Comparison of ENCODE assay signal across 1 cellular context in the genomic region with DNA sequence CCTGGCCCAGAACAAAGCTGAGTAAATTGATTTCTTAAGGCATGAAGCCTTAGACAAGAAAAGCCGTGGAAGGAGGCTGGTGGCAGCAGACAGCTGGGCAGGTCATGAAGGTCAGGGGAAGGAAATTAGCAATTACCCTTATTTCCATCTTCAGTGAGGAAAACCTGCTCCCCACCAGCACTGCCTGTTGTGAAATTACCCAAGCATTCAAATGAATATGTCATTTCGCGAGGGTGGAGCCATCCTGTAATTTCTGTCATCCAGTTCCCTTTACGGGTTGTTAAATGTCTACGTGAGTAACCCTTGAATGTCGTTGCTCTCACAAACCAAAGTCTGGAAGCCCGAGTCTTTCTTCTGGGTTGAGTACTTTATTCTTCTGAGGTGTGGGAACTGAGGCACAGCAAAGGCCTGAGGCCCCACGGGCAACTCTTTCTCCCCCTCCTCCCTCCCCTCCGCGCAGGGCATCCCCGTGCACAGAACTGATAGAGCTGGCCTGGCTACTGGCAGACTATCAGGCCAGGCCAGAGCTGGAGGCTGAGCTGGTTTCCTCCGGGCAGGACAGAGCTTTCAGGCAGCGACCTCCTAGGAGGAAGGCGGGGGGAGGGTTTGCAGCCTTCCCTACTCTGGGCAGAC.
TF ChIP-seq lines count a peak whose summit lies in the region.

No MANE protein-coding gene starts in this region.

TF ChIP-seq in K562, 482 proteins besides CTCF, POLR2A, EP300 and RAD21 (continued from another document and continues in another):
- TF ChIP-seq, protein P1, sequence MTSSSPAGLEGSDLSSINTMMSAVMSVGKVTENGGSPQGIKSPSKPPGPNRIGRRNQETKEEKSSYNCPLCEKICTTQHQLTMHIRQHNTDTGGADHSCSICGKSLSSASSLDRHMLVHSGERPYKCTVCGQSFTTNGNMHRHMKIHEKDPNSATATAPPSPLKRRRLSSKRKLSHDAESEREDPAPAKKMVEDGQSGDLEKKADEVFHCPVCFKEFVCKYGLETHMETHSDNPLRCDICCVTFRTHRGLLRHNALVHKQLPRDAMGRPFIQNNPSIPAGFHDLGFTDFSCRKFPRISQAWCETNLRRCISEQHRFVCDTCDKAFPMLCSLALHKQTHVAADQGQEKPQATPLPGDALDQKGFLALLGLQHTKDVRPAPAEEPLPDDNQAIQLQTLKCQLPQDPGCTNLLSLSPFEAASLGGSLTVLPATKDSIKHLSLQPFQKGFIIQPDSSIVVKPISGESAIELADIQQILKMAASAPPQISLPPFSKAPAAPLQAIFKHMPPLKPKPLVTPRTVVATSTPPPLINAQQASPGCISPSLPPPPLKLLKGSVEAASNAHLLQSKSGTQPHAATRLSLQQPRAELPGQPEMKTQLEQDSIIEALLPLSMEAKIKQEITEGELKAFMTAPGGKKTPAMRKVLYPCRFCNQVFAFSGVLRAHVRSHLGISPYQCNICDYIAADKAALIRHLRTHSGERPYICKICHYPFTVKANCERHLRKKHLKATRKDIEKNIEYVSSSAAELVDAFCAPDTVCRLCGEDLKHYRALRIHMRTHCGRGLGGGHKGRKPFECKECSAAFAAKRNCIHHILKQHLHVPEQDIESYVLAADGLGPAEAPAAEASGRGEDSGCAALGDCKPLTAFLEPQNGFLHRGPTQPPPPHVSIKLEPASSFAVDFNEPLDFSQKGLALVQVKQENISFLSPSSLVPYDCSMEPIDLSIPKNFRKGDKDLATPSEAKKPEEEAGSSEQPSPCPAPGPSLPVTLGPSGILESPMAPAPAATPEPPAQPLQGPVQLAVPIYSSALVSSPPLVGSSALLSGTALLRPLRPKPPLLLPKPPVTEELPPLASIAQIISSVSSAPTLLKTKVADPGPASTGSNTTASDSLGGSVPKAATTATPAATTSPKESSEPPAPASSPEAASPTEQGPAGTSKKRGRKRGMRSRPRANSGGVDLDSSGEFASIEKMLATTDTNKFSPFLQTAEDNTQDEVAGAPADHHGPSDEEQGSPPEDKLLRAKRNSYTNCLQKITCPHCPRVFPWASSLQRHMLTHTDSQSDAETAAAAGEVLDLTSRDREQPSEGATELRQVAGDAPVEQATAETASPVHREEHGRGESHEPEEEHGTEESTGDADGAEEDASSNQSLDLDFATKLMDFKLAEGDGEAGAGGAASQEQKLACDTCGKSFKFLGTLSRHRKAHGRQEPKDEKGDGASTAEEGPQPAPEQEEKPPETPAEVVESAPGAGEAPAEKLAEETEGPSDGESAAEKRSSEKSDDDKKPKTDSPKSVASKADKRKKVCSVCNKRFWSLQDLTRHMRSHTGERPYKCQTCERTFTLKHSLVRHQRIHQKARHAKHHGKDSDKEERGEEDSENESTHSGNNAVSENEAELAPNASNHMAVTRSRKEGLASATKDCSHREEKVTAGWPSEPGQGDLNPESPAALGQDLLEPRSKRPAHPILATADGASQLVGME (CRISPR knock-in tag; IDR thresholded peaks at IDR 0.05) = no peak
- TF ChIP-seq ZNF121 (CRISPR knock-in tag; conservative IDR thresholded peaks at IDR 0.05) (no peak), DPF2 (IDR thresholded peaks at IDR 0.05) (peak; percentile 46; the same call in 1 of the 2 replicates), CEBPB (tag; IDR thresholded peaks at IDR 0.05) (peak; percentile 59), BCL6 (CRISPR knock-in tag; IDR thresholded peaks at IDR 0.05) (no peak), SIN3A (IDR thresholded peaks at IDR 0.05; ENCODE audit: borderline replicate concordance in 2 of 2, control insufficient read depth in 1 of 2, low read depth in 2 of 2, low read length in 2 of 2) (no peak), CBFA2T3 (IDR thresholded peaks at IDR 0.05) (peak; percentile 81), ZNF263 (CRISPR knock-in tag; IDR thresholded peaks at IDR 0.05; ENCODE audit: borderline replicate concordance) (no peak), SMAD4 (CRISPR knock-in tag; conservative IDR thresholded peaks at IDR 0.05) (0 out of 2 replicates have a peak, but pooled peaks have one; percentile 15), CREBBP (IDR thresholded peaks at IDR 0.05; ENCODE audit: low read depth, low read length) (no peak), NFIC (IDR thresholded peaks at IDR 0.05) (peak; percentile 47; the same call in 1 of the 2 replicates), HNRNPLL (IDR thresholded peaks at IDR 0.05; ENCODE audit: low read depth, low read length, poor library complexity, severe bottlenecking) (no peak), ETV1 (tag; conservative IDR thresholded peaks at IDR 0.05; ENCODE audit: low read depth) (no peak), RCOR1 (IDR thresholded peaks at IDR 0.05; ENCODE audit: borderline replicate concordance in 1 of 2, low read depth in 2 of 2, low read length in 2 of 2) (0 out of 4 replicates have a peak, but pooled peaks of 1 of the 2 experiments have one; percentile 9), GABPB1 (CRISPR knock-in tag; IDR thresholded peaks at IDR 0.05) (no peak), GTF2F1 (IDR thresholded peaks at IDR 0.05; ENCODE audit: low read depth, low read length) (no peak), ZNF830 (CRISPR knock-in tag; IDR thresholded peaks at IDR 0.05) (no peak), MED1 (CRISPR knock-in tag; IDR thresholded peaks at IDR 0.05; ENCODE audit: borderline replicate concordance) (no peak), PML (IDR thresholded peaks at IDR 0.05; ENCODE audit: low read length) (no peak), XRCC5 (IDR thresholded peaks at IDR 0.05; ENCODE audit: low read depth, low read length) (no peak), NCOR1 (IDR thresholded peaks at IDR 0.05) (peak; percentile 62)
- TF ChIP-seq, protein P2, sequence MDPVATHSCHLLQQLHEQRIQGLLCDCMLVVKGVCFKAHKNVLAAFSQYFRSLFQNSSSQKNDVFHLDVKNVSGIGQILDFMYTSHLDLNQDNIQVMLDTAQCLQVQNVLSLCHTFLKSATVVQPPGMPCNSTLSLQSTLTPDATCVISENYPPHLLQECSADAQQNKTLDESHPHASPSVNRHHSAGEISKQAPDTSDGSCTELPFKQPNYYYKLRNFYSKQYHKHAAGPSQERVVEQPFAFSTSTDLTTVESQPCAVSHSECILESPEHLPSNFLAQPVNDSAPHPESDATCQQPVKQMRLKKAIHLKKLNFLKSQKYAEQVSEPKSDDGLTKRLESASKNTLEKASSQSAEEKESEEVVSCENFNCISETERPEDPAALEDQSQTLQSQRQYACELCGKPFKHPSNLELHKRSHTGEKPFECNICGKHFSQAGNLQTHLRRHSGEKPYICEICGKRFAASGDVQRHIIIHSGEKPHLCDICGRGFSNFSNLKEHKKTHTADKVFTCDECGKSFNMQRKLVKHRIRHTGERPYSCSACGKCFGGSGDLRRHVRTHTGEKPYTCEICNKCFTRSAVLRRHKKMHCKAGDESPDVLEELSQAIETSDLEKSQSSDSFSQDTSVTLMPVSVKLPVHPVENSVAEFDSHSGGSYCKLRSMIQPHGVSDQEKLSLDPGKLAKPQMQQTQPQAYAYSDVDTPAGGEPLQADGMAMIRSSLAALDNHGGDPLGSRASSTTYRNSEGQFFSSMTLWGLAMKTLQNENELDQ (CRISPR knock-in tag; IDR thresholded peaks at IDR 0.05; ENCODE audit: borderline replicate concordance) = no peak
- TF ChIP-seq, protein P3, sequence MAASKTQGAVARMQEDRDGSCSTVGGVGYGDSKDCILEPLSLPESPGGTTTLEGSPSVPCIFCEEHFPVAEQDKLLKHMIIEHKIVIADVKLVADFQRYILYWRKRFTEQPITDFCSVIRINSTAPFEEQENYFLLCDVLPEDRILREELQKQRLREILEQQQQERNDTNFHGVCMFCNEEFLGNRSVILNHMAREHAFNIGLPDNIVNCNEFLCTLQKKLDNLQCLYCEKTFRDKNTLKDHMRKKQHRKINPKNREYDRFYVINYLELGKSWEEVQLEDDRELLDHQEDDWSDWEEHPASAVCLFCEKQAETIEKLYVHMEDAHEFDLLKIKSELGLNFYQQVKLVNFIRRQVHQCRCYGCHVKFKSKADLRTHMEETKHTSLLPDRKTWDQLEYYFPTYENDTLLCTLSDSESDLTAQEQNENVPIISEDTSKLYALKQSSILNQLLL (CRISPR knock-in tag; IDR thresholded peaks at IDR 0.05; ENCODE audit: borderline replicate concordance) = no peak
- TF ChIP-seq, protein P4, sequence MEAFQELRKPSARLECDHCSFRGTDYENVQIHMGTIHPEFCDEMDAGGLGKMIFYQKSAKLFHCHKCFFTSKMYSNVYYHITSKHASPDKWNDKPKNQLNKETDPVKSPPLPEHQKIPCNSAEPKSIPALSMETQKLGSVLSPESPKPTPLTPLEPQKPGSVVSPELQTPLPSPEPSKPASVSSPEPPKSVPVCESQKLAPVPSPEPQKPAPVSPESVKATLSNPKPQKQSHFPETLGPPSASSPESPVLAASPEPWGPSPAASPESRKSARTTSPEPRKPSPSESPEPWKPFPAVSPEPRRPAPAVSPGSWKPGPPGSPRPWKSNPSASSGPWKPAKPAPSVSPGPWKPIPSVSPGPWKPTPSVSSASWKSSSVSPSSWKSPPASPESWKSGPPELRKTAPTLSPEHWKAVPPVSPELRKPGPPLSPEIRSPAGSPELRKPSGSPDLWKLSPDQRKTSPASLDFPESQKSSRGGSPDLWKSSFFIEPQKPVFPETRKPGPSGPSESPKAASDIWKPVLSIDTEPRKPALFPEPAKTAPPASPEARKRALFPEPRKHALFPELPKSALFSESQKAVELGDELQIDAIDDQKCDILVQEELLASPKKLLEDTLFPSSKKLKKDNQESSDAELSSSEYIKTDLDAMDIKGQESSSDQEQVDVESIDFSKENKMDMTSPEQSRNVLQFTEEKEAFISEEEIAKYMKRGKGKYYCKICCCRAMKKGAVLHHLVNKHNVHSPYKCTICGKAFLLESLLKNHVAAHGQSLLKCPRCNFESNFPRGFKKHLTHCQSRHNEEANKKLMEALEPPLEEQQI (IDR thresholded peaks at IDR 0.05) = 0 out of 2 replicates have a peak, but pooled peaks have one; percentile 41
- TF ChIP-seq, protein P5, sequence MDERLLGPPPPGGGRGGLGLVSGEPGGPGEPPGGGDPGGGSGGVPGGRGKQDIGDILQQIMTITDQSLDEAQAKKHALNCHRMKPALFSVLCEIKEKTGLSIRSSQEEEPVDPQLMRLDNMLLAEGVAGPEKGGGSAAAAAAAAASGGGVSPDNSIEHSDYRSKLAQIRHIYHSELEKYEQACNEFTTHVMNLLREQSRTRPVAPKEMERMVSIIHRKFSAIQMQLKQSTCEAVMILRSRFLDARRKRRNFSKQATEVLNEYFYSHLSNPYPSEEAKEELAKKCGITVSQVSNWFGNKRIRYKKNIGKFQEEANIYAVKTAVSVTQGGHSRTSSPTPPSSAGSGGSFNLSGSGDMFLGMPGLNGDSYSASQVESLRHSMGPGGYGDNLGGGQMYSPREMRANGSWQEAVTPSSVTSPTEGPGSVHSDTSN (CRISPR knock-in tag; IDR thresholded peaks at IDR 0.05; ENCODE audit: low read depth) = no peak
- TF ChIP-seq, protein P5 (tag; conservative IDR thresholded peaks at IDR 0.05; ENCODE audit: low read depth) = no peak
- TF ChIP-seq, protein P6, sequence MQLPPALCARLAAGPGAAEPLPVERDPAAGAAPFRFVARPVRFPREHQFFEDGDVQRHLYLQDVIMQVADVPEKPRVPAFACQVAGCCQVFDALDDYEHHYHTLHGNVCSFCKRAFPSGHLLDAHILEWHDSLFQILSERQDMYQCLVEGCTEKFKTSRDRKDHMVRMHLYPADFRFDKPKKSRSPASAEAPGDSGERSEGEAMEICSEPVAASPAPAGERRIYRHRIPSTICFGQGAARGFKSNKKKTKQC (CRISPR knock-in tag; IDR thresholded peaks at IDR 0.05) = no peak
- TF ChIP-seq, protein P7, sequence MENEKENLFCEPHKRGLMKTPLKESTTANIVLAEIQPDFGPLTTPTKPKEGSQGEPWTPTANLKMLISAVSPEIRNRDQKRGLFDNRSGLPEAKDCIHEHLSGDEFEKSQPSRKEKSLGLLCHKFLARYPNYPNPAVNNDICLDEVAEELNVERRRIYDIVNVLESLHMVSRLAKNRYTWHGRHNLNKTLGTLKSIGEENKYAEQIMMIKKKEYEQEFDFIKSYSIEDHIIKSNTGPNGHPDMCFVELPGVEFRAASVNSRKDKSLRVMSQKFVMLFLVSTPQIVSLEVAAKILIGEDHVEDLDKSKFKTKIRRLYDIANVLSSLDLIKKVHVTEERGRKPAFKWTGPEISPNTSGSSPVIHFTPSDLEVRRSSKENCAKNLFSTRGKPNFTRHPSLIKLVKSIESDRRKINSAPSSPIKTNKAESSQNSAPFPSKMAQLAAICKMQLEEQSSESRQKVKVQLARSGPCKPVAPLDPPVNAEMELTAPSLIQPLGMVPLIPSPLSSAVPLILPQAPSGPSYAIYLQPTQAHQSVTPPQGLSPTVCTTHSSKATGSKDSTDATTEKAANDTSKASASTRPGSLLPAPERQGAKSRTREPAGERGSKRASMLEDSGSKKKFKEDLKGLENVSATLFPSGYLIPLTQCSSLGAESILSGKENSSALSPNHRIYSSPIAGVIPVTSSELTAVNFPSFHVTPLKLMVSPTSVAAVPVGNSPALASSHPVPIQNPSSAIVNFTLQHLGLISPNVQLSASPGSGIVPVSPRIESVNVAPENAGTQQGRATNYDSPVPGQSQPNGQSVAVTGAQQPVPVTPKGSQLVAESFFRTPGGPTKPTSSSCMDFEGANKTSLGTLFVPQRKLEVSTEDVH (IDR thresholded peaks at IDR 0.05; ENCODE audit: low read depth, partially characterized antibody) = no peak
- TF ChIP-seq, protein P8, sequence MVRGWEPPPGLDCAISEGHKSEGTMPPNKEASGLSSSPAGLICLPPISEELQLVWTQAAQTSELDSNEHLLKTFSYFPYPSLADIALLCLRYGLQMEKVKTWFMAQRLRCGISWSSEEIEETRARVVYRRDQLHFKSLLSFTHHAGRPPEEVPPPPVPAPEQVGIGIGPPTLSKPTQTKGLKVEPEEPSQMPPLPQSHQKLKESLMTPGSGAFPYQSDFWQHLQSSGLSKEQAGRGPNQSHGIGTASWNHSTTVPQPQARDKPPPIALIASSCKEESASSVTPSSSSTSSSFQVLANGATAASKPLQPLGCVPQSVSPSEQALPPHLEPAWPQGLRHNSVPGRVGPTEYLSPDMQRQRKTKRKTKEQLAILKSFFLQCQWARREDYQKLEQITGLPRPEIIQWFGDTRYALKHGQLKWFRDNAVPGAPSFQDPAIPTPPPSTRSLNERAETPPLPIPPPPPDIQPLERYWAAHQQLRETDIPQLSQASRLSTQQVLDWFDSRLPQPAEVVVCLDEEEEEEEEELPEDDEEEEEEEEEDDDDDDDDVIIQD (CRISPR knock-in tag; IDR thresholded peaks at IDR 0.05) = no peak
- TF ChIP-seq, protein P9, sequence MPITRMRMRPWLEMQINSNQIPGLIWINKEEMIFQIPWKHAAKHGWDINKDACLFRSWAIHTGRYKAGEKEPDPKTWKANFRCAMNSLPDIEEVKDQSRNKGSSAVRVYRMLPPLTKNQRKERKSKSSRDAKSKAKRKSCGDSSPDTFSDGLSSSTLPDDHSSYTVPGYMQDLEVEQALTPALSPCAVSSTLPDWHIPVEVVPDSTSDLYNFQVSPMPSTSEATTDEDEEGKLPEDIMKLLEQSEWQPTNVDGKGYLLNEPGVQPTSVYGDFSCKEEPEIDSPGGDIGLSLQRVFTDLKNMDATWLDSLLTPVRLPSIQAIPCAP (CRISPR knock-in tag; IDR thresholded peaks at IDR 0.05; ENCODE audit: borderline replicate concordance) = no peak
